Comparison of ENCODE assay signal across 18 cellular contexts in the genomic region with DNA sequence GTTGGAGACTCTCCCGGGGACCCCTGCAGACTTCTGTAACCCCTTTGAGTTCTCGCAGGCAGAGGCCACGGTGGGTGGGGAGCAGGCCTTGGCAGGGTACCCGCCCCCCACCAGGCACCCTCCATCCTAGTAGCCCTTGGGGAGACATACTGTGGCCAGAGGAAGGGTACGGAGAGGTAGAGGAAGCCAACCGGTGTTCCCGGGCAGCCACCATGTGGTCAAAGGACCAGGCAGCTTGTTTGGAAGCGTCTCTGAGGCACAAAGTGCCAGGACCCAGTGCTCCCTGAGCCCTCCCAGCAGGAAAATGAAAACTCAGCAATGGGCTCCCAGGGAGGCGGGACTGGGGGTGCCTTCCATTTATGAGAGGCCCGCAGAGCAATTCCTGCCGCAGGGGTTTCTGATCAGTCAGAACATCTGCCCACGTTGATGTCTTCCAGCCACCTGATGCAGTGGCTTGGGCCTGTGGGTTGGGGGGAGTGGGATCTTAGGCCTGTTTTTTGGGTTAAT. TPM values are rescaled to one million over a fixed set of nuclear protein-coding genes. Genes with fewer than 3 reads are reported as not detected.
DNase-seq lines count a peak whose midpoint lies in the region; ATAC-seq and TF ChIP-seq lines count a peak whose summit lies in the region.
"Had no signal": no experiment of that assay in that cellular context is flagged by ENCODE, and none has a peak within 500 bp of the region (broad histone marks: within the 10 kb centered on the region; RNA-seq: fewer than 3 reads in every experiment).

No MANE protein-coding gene starts in this region.

- peak overlapping the region in 7 of 11 experiments; percentile 18 to 63 (median 35); a peak in 10 of 22 replicates for H3K27ac ChIP-seq in BLaER1 treated with 17β-estradiol and CSF1 and Interleukin-3, amounts not matched to agents 10 nM and 100 nM
- H3K27ac ChIP-seq in osteoblast (ENCODE audit: low read depth, low read length), result no peak overlapping the region
- H3K27ac ChIP-seq: tibial artery had no signal

- H3K36me3 ChIP-seq in BLaER1 treated with 17β-estradiol and CSF1 and Interleukin-3, amounts not matched to agents 10 nM and 100 nM, result peaks cover 0 to 3% (median 0%) of the 10 kb centered on the region in 11 experiments; a peak in 1 of 22 replicates
- H3K36me3 ChIP-seq in Loucy (ENCODE audit: insufficient read depth, low read length) (no peaks in the 10 kb centered on the region), osteoblast (ENCODE audit: insufficient read depth, low read length) (no peaks in the 10 kb centered on the region), BE2C (no peaks in the 10 kb centered on the region)
- H3K36me3 ChIP-seq: HAP-1, tibial artery had no signal

- peaks cover 28% of the 10 kb centered on the region for H3K4me1 Mint-ChIP-seq in dendritic cell treated with granulocyte-macrophage colony-stimulating factor and Interleukin-4, amounts not matched to agents 40 ng/mL and 50 ng/mL, for 4 days (ENCODE audit: low read depth)
- peaks cover 2% of the 10 kb centered on the region for H3K4me1 Mint-ChIP-seq in activated T-cell treated with anti-CD3 and anti-CD28 coated beads, Interleukin-2, amount 50 U/mL, for 4 hours (ENCODE audit: low read depth)

- peak overlapping the region in 10 of 11 experiments; percentile 17 to 70 (median 60); a peak in 19 of 22 replicates for H3K4me2 ChIP-seq in BLaER1 treated with 17β-estradiol and CSF1 and Interleukin-3, amounts not matched to agents 10 nM and 100 nM
- H3K4me2 ChIP-seq in Loucy (ENCODE audit: low read depth, low read length, poor library complexity, severe bottlenecking), result peak overlapping the region; percentile 68
- no peak overlapping the region for H3K4me2 ChIP-seq in osteoblast (ENCODE audit: insufficient read depth, low read length)

- intact Hi-C loops in dendritic cell treated with granulocyte-macrophage colony-stimulating factor and Interleukin-4, amounts not matched to agents 40 ng/mL and 50 ng/mL, for 4 days (cut with micrococcal nuclease), result no loop called here

- H3K9ac ChIP-seq in BLaER1 treated with 17β-estradiol and CSF1 and Interleukin-3, amounts not matched to agents 10 nM and 100 nM, result peak overlapping the region in 4 of 11 experiments; percentile 7 to 44 (median 40); a peak in 3 of 22 replicates
- H3K9ac ChIP-seq in Loucy (ENCODE audit: low read depth, low read length, poor library complexity, severe bottlenecking), result peak overlapping the region; percentile 76

- H3K79me2 ChIP-seq in Loucy (ENCODE audit: insufficient read depth, low read length) (no peaks in the 10 kb centered on the region), osteoblast (ENCODE audit: insufficient read depth, low read length) (no peaks in the 10 kb centered on the region)

- H3K4me1 ChIP-seq in BLaER1 treated with 17β-estradiol and CSF1 and Interleukin-3, amounts not matched to agents 10 nM and 100 nM, result peaks cover 34 to 54% (median 50%) of the 10 kb centered on the region in 10 experiments
- H3K4me1 ChIP-seq in Loucy (ENCODE audit: insufficient read depth, low read length, poor library complexity, severe bottlenecking) (peaks cover 46% of the 10 kb centered on the region), osteoblast (ENCODE audit: insufficient read depth, low read length) (peaks cover 32% of the 10 kb centered on the region), BE2C (peaks cover 23% of the 10 kb centered on the region)

- peaks cover 5 to 15% (median 14%) of the 10 kb centered on the region in 11 experiments; a peak in 20 of 22 replicates for H3K9me3 ChIP-seq in BLaER1 treated with 17β-estradiol and CSF1 and Interleukin-3, amounts not matched to agents 10 nM and 100 nM (replicated peaks in 1 of 11)
- H3K9me3 ChIP-seq in Loucy (ENCODE audit: insufficient read depth, low read depth, low read length), result no peaks in the 10 kb centered on the region
- H3K9me3 ChIP-seq in osteoblast (ENCODE audit: low read depth, low read length), result no peaks in the 10 kb centered on the region
- H3K9me3 ChIP-seq in BE2C, result no peaks in the 10 kb centered on the region
- H3K9me3 ChIP-seq: HAP-1, tibial artery had no signal

- peaks cover 8% of the 10 kb centered on the region for H3K9me3 Mint-ChIP-seq in dendritic cell treated with granulocyte-macrophage colony-stimulating factor and Interleukin-4, amounts not matched to agents 40 ng/mL and 50 ng/mL, for 4 days
- H3K9me3 Mint-ChIP-seq in activated T-cell treated with anti-CD3 and anti-CD28 coated beads, Interleukin-2, amount 50 U/mL, for 4 hours, result no peaks in the 10 kb centered on the region

- no peaks in the 10 kb centered on the region for H3K9me2 ChIP-seq in Loucy (replicated peaks; ENCODE audit: low read depth, low read length)

- H3K4me3 Mint-ChIP-seq in dendritic cell treated with granulocyte-macrophage colony-stimulating factor and Interleukin-4, amounts not matched to agents 40 ng/mL and 50 ng/mL, for 4 days, result no peak overlapping the region
- no peak overlapping the region for H3K4me3 Mint-ChIP-seq in activated T-cell treated with anti-CD3 and anti-CD28 coated beads, Interleukin-2, amount 50 U/mL, for 4 hours
- H3K4me3 Mint-ChIP-seq: B cell, T-helper 17 cell had no signal

- no peaks in the 10 kb centered on the region for H4K20me1 ChIP-seq in BLaER1 treated with 17β-estradiol and CSF1 and Interleukin-3, amounts not matched to agents 10 nM and 100 nM
- H4K20me1 ChIP-seq in Loucy (ENCODE audit: insufficient read depth, low read length, poor library complexity, severe bottlenecking), result no peaks in the 10 kb centered on the region
- no peaks in the 10 kb centered on the region for H4K20me1 ChIP-seq in osteoblast (ENCODE audit: insufficient read depth, low read length)

- no peak overlapping the region for H3K4me3 ChIP-seq in BLaER1 treated with 17β-estradiol and CSF1 and Interleukin-3, amounts not matched to agents 10 nM and 100 nM
- H3K4me3 ChIP-seq in Loucy (ENCODE audit: low read length, poor library complexity, severe bottlenecking), result peak overlapping the region; percentile 49
- no peak overlapping the region for H3K4me3 ChIP-seq in osteoblast (ENCODE audit: insufficient read depth, low read length)
- H3K4me3 ChIP-seq in BE2C (ENCODE audit: low read depth, low read length), result no peak overlapping the region
- H3K4me3 ChIP-seq: HAP-1, tibial artery had no signal

- H2AFZ ChIP-seq in Loucy (ENCODE audit: low read length) (0 out of 2 replicates have a peak overlapping the region, but pooled peaks have one; percentile 50), osteoblast (ENCODE audit: low read length) (peak overlapping the region; percentile 62)

- no peaks in the 10 kb centered on the region for H3K36me3 Mint-ChIP-seq in dendritic cell treated with granulocyte-macrophage colony-stimulating factor and Interleukin-4, amounts not matched to agents 40 ng/mL and 50 ng/mL, for 4 days (ENCODE audit: low read depth)
- H3K36me3 Mint-ChIP-seq in activated T-cell treated with anti-CD3 and anti-CD28 coated beads, Interleukin-2, amount 50 U/mL, for 4 hours (ENCODE audit: insufficient read depth), result no peaks in the 10 kb centered on the region

- H3F3A ChIP-seq in Loucy (ENCODE audit: low read depth), result peaks cover 9% of the 10 kb centered on the region

- DNase-seq in osteoblast (ENCODE audit: insufficient read length, low spot score, missing footprints), result no peak
- DNase-seq in activated T-cell treated with anti-CD3 and anti-CD28 coated beads, Interleukin-2, amount 50 U/mL, for 4 hours, result no peak
- DNase-seq in BE2C, result no peak
- DNase-seq: activated CD4-positive, CD25-positive, alpha-beta regulatory T cell treated with anti-CD3 and anti-CD28 coated beads, Interleukin-2, amount 50 U/mL, for 72 hours; activated CD8-positive, alpha-beta memory T cell treated with anti-CD3 and anti-CD28 coated beads, Interleukin-2, amount 50 U/mL, for 4 hours; activated naive CD4-positive, alpha-beta T cell treated with Interleukin-2 at 50 U/mL for 16 hours; dermis blood vessel endothelial cell; DMS79; stimulated activated CD8-positive, alpha-beta memory T cell treated with anti-CD3 and anti-CD28 coated beads, Interleukin-4, amount 100 ng/mL, for 48 hours; T-helper 17 cell; tibial artery had no signal

- ATAC-seq in activated T-cell treated with anti-CD3 and anti-CD28 coated beads, Interleukin-2, amount 50 U/mL, for 4 hours, result no peak
- no peak for ATAC-seq in GM21825 (IDR thresholded peaks at IDR 0.05; ENCODE audit: unreplicated experiment)
- ATAC-seq in HG02852 (IDR thresholded peaks at IDR 0.05; ENCODE audit: unreplicated experiment), result no peak

- peaks cover 13% of the 10 kb centered on the region for H3K27me3 Mint-ChIP-seq in dendritic cell treated with granulocyte-macrophage colony-stimulating factor and Interleukin-4, amounts not matched to agents 40 ng/mL and 50 ng/mL, for 4 days
- H3K27me3 Mint-ChIP-seq in activated T-cell treated with anti-CD3 and anti-CD28 coated beads, Interleukin-2, amount 50 U/mL, for 4 hours (ENCODE audit: low read depth), result no peaks in the 10 kb centered on the region
- H3K27me3 Mint-ChIP-seq: B cell had no signal

- no peaks in the 10 kb centered on the region for H3K27me3 ChIP-seq in BLaER1 treated with 17β-estradiol and CSF1 and Interleukin-3, amounts not matched to agents 10 nM and 100 nM
- H3K27me3 ChIP-seq in Loucy (ENCODE audit: insufficient read depth, low read length, poor library complexity, severe bottlenecking) (no peaks in the 10 kb centered on the region), osteoblast (ENCODE audit: insufficient read depth, low read length) (no peaks in the 10 kb centered on the region), BE2C (no peaks in the 10 kb centered on the region)
- H3K27me3 ChIP-seq: tibial artery had no signal

- TF ChIP-seq CTCF in Loucy (conservative IDR thresholded peaks at IDR 0.05; ENCODE audit: low read length) (no peak), osteoblast (IDR thresholded peaks at IDR 0.05; ENCODE audit: extremely low read depth, low read depth, low read length) (no peak), BE2C (IDR thresholded peaks at IDR 0.05; ENCODE audit: low read depth, low read length) (no peak)

- peak overlapping the region; percentile 96 for H3K27ac Mint-ChIP-seq in dendritic cell treated with granulocyte-macrophage colony-stimulating factor and Interleukin-4, amounts not matched to agents 40 ng/mL and 50 ng/mL, for 4 days
- H3K27ac Mint-ChIP-seq: B cell, T-helper 17 cell had no signal

RNA-seq across cellular contexts. Expression of gene CGNL1, which starts 53.0 kb away (rescaled TPM):
- total RNA-seq in osteoblast, result 1.1 and 1.5 TPM in 2 replicates
- under 1 TPM; 0.05 to 0.08 (median 0.05) TPM for total RNA-seq in activated T-cell treated with anti-CD3 and anti-CD28 coated beads, Interleukin-2, amount 50 U/mL, for 4 hours
- polyA plus RNA-seq in BE2C (2012; ENCODE audit: insufficient read depth, insufficient read length, low read depth), result 0.26 TPM
- total RNA-seq: T-helper 17 cell had no signal
